In the genomic region with DNA sequence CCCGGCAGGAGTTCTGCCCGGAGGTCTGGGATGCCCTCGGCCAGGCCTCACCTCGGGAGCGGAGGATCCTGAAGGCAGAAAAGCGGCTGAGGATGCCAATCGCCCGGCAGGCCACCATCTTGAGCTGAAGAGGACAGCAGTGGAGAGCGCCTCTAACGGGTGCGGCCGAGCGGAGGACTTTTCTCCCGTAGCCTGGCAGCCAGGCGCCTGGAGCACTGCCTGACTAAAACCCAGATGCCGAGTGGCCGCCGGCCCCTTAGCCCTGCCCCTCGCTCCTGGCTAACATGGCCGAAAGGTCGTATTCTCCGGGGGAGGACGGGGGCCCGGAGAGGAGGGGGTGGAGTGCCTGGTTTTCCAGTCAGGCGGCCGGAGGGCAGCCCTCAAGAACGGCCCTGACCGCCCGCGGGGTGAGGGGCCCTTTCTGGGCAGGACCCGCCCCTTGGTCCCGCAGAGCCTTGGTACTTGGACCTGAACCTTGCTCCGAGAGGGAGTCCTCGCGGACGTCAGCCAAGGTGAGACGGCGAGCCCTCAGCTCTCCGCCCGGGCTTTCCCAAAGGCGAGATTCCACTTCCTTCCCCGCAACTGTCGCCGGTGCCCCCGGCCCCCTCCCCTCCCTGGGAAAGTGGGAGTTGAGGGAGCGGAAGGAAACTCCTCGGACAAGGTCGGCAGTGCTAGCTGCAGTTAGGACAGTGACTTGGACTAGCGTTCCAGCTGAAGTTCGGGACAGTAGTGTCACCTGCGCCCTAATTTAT, we compare ENCODE assay signal across 8 cellular contexts. TPM values are rescaled to one million over a fixed set of nuclear protein-coding genes. Genes with fewer than 3 reads are reported as not detected.
DNase-seq lines count a peak whose midpoint lies in the region; ATAC-seq, FAIRE-seq and TF ChIP-seq lines count a peak whose summit lies in the region.

Gene HADHA (minus strand): TSS at position 154 of the 752 bp plus-strand sequence. CDS start 36 bp downstream, at position 118.
Gene HADHB (plus strand): TSS at position 461 of the 752 bp plus-strand sequence. CDS start 9,316 bp downstream, outside the sequence.

- H3K27me3 Mint-ChIP-seq in activated CD4-positive, alpha-beta T cell treated with anti-CD3 and anti-CD28 coated beads, Interleukin-2, amount 10 ng/mL, durations not matched to agents 7 days and 5 days: no peaks in the 10 kb centered on the region

- peaks cover 20 to 73% (median 56%) of the 10 kb centered on the region in 11 experiments; a peak in 20 of 22 replicates for H4K20me1 ChIP-seq in BLaER1 treated with 17β-estradiol and CSF1 and Interleukin-3, amounts not matched to agents 10 nM and 100 nM

- peak within 1 kb of the TSS; percentile 77 to 94 (median 84) for H3K4me2 ChIP-seq in BLaER1 treated with 17β-estradiol and CSF1 and Interleukin-3, amounts not matched to agents 10 nM and 100 nM

- peak within 1 kb of the TSS; percentile 72 to 97 (median 92) for H3K4me3 ChIP-seq in BLaER1 treated with 17β-estradiol and CSF1 and Interleukin-3, amounts not matched to agents 10 nM and 100 nM
- H3K4me3 ChIP-seq in left lung: peak within 1 kb of the TSS; percentile 68 to 80

- POLR2A ChIA-PET in activated CD4-positive, alpha-beta T cell treated with anti-CD3 and anti-CD28 coated beads, Interleukin-2, amount 10 ng/mL, durations not matched to agents 7 days and 5 days (lab: Charles Lee): interaction anchor here (1.0 to 1.3 kb wide), 2 partner anchors 60 to 211 kb away, joined by 3 to 4 read pairs; partner anchors contain the start of gene RAB10

- CTCF ChIA-PET in activated CD4-positive, alpha-beta T cell treated with anti-CD3 and anti-CD28 coated beads, Interleukin-2, amount 10 ng/mL, durations not matched to agents 7 days and 5 days (lab: Charles Lee): interaction anchor here (0.8 to 1.9 kb wide), 11 partner anchors 9 to 366 kb away, joined by 3 to 6 read pairs (median 3); partner anchors contain the start of gene ASXL2

- H3K9me3 ChIP-seq in BLaER1 treated with 17β-estradiol and CSF1 and Interleukin-3, amounts not matched to agents 10 nM and 100 nM (replicated peaks in 1 of 11): no peaks in the 10 kb centered on the region
- no peaks in the 10 kb centered on the region for H3K9me3 ChIP-seq in left lung

- peak in 1 of 2 donors; percentile 34 for TF ChIP-seq CTCF in left lung (IDR thresholded peaks at IDR 0.05)

- DNase-seq in GM19239 (ENCODE audit: insufficient read length, low spot score) (peak; percentile 65), NCI-H526 (lab: John Stamatoyannopoulos, UW) (peak; percentile 92 to 97), dedifferentiated amniotic fluid mesenchymal stem cell (ENCODE audit: extremely low spot score) (peak; percentile 79), left lung (peak; percentile 92 to 96)
- peak; percentile 83 for DNase-seq in activated CD4-positive, alpha-beta T cell treated with anti-CD3 and anti-CD28 coated beads, Interleukin-2, amount 10 ng/mL, durations not matched to agents 7 days and 5 days
- peak; percentile 75 to 76 for DNase-seq in stimulated activated CD4-positive, alpha-beta T cell treated with anti-CD3 and anti-CD28 coated beads, Interleukin-2, amount 100 ng/mL, for 48 hours

- H3K4me1 Mint-ChIP-seq in activated CD4-positive, alpha-beta T cell treated with anti-CD3 and anti-CD28 coated beads, Interleukin-2, amount 10 ng/mL, durations not matched to agents 7 days and 5 days: peaks cover 51% of the 10 kb centered on the region

- ATAC-seq in HG03457 (IDR thresholded peaks at IDR 0.05; ENCODE audit: unreplicated experiment) (peak; percentile 58), left lung (peak; percentile 92)

- H3K36me3 Mint-ChIP-seq in activated CD4-positive, alpha-beta T cell treated with anti-CD3 and anti-CD28 coated beads, Interleukin-2, amount 10 ng/mL, durations not matched to agents 7 days and 5 days (ENCODE audit: low read depth): peaks cover 10% of the 10 kb centered on the region

- peak; percentile 87 for FAIRE-seq in GM19239 (lab: Jason Lieb, UNC)

- H3K4me3 Mint-ChIP-seq in activated CD4-positive, alpha-beta T cell treated with anti-CD3 and anti-CD28 coated beads, Interleukin-2, amount 10 ng/mL, durations not matched to agents 7 days and 5 days: peak within 1 kb of the TSS; percentile 95

- peak within 1 kb of the TSS; percentile 90 to 98 (median 95) for H3K9ac ChIP-seq in BLaER1 treated with 17β-estradiol and CSF1 and Interleukin-3, amounts not matched to agents 10 nM and 100 nM

- peaks cover 0 to 11% (median 3%) of the 10 kb centered on the region in 11 experiments; a peak in 8 of 22 replicates for H3K36me3 ChIP-seq in BLaER1 treated with 17β-estradiol and CSF1 and Interleukin-3, amounts not matched to agents 10 nM and 100 nM
- no peaks in the 10 kb centered on the region for H3K36me3 ChIP-seq in left lung

- intact Hi-C loops in left lung (cut with DNase I): loop anchor here in 1 of 2 donors (10.0 kb wide), 1 partner anchor 50 kb away; no protein-coding TSS in a partner anchor

- peak within 1 kb of the TSS; percentile 94 to 99 (median 97) for H3K27ac ChIP-seq in BLaER1 treated with 17β-estradiol and CSF1 and Interleukin-3, amounts not matched to agents 10 nM and 100 nM
- H3K27ac ChIP-seq in left lung: peak within 1 kb of the TSS; percentile 98 to 99

- no peaks in the 10 kb centered on the region for H3K9me3 Mint-ChIP-seq in activated CD4-positive, alpha-beta T cell treated with anti-CD3 and anti-CD28 coated beads, Interleukin-2, amount 10 ng/mL, durations not matched to agents 7 days and 5 days

- H3K4me1 ChIP-seq in BLaER1 treated with 17β-estradiol and CSF1 and Interleukin-3, amounts not matched to agents 10 nM and 100 nM: peaks cover 31 to 59% (median 44%) of the 10 kb centered on the region in 10 experiments
- H3K4me1 ChIP-seq in left lung: peaks cover 14 to 78% of the 10 kb centered on the region in 2 donors

- peak within 1 kb of the TSS; percentile 100 for H3K27ac Mint-ChIP-seq in activated CD4-positive, alpha-beta T cell treated with anti-CD3 and anti-CD28 coated beads, Interleukin-2, amount 10 ng/mL, durations not matched to agents 7 days and 5 days

- no peaks in the 10 kb centered on the region for H3K27me3 ChIP-seq in BLaER1 treated with 17β-estradiol and CSF1 and Interleukin-3, amounts not matched to agents 10 nM and 100 nM
- no peaks in the 10 kb centered on the region for H3K27me3 ChIP-seq in left lung

RNA-seq across cellular contexts. Expression of gene HADHA, which starts in this region (rescaled TPM):
- total RNA-seq in activated CD4-positive, alpha-beta T cell treated with anti-CD3 and anti-CD28 coated beads, Interleukin-2, amount 10 ng/mL, durations not matched to agents 7 days and 5 days: 100 to 1,000 TPM; 117 to 124 TPM
- 100 to 1,000 TPM; 126 to 144 TPM for total RNA-seq in left lung

RNA-seq across cellular contexts. Expression of gene HADHB, which starts in this region (rescaled TPM):
- 10 to 100 TPM; 65.2 to 72.7 TPM for total RNA-seq in activated CD4-positive, alpha-beta T cell treated with anti-CD3 and anti-CD28 coated beads, Interleukin-2, amount 10 ng/mL, durations not matched to agents 7 days and 5 days
- total RNA-seq in left lung: 100 to 1,000 TPM; 130 to 132 TPM

Comparison
In these comparisons a context has a peak if more than half of its experiments do, and no peak if none do; other contexts are left out.
1. Peak in every context shown above with its lines: DNase-seq, ATAC-seq, H3K4me3 ChIP-seq and H3K27ac ChIP-seq.